Comparison of ENCODE assay signal across 10 cellular contexts in genomic region chrX:152897216-152898144, GRCh38. TPM values are rescaled to one million over a fixed set of nuclear protein-coding genes. Genes with fewer than 3 reads are reported as not detected.
DNase-seq lines count a peak whose midpoint lies in the region; ATAC-seq, FAIRE-seq and TF ChIP-seq lines count a peak whose summit lies in the region.
"Had no signal": no experiment of that assay in that cellular context is flagged by ENCODE, and none has a peak within 500 bp of the region (broad histone marks: within the 10 kb centered on the region; RNA-seq: fewer than 3 reads in every experiment).

ZNF185 (plus strand) TSS chrX:152898067; CDS start chrX:152914490, 16,423 bp downstream.

- no peak for TF ChIP-seq POLR2A in upper lobe of left lung (IDR thresholded peaks at IDR 0.05)

- TF ChIP-seq CTCF in keratinocyte (optimal IDR thresholded peaks at IDR 0.05 in 1 of 3, IDR thresholded peaks at IDR 0.05 in 1 of 3, conservative IDR thresholded peaks at IDR 0.05 in 1 of 3; ENCODE audit: extremely low read depth in 1 of 3, insufficient read depth in 2 of 3, low read length in 3 of 3) (no peak), upper lobe of left lung (IDR thresholded peaks at IDR 0.05) (no peak)

- CTCF ChIA-PET in activated naive CD4-positive, alpha-beta T cell treated with anti-CD3 and anti-CD28 coated beads for 36 hours (lab: Charles Lee): no interaction called here

- no peaks in the 10 kb centered on the region for H3K27me3 ChIP-seq in keratinocyte (ENCODE audit: control insufficient read depth, extremely low read depth, insufficient read depth, low read length)
- no peaks in the 10 kb centered on the region for H3K27me3 ChIP-seq in upper lobe of left lung

- H3K27me3 Mint-ChIP-seq in activated naive CD4-positive, alpha-beta T cell treated with anti-CD3 and anti-CD28 coated beads for 36 hours (ENCODE audit: low read depth): peaks cover 15% of the 10 kb centered on the region

- no peak for TF ChIP-seq EP300 in upper lobe of left lung (IDR thresholded peaks at IDR 0.05)

- H3K4me1 Mint-ChIP-seq in activated naive CD4-positive, alpha-beta T cell treated with anti-CD3 and anti-CD28 coated beads for 36 hours (ENCODE audit: low read depth): peaks cover 2% of the 10 kb centered on the region

- H4K20me1 ChIP-seq in keratinocyte (ENCODE audit: control insufficient read depth, extremely low read depth, insufficient read depth, low read length): no peaks in the 10 kb centered on the region

- H3K36me3 ChIP-seq in keratinocyte (ENCODE audit: control insufficient read depth in 2 of 2, extremely low read depth in 1 of 2, insufficient read depth in 2 of 2, low read length in 2 of 2) (no peaks in the 10 kb centered on the region), upper lobe of left lung (no peaks in the 10 kb centered on the region)

- H3K9me3 Mint-ChIP-seq in activated naive CD4-positive, alpha-beta T cell treated with anti-CD3 and anti-CD28 coated beads for 36 hours: no peaks in the 10 kb centered on the region

- H3K9me1 ChIP-seq in keratinocyte (ENCODE audit: control insufficient read depth, extremely low read depth, insufficient read depth, low read length): no peaks in the 10 kb centered on the region

- dilution Hi-C loops in keratinocyte (cut with MboI; ENCODE audit: extremely low pct_ligation_motif_present, low sequenced_read_pairs): no loop called here

- H3K36me3 Mint-ChIP-seq in activated naive CD4-positive, alpha-beta T cell treated with anti-CD3 and anti-CD28 coated beads for 36 hours (ENCODE audit: low read depth): no peaks in the 10 kb centered on the region

- peak within 1 kb of the TSS; percentile 39 for H3K9ac ChIP-seq in keratinocyte (ENCODE audit: control insufficient read depth, extremely low read depth, insufficient read depth, low read length)

- 5 to 48% methylated on average over 4 to 63 of the region's 66 CpGs for WGBS in upper lobe of left lung, 2 donors

- DNase-seq in activated naive CD4-positive, alpha-beta T cell treated with anti-CD3 and anti-CD28 coated beads for 36 hours: peak; percentile 15
- no peak for DNase-seq in activated naive CD4-positive, alpha-beta T cell treated with anti-CD3 and anti-CD28 coated beads, Interleukin-2, amount 50 U/mL, for 16 hours
- DNase-seq in amniotic epithelial cell (ENCODE audit: low read depth): peak; percentile 48
- DNase-seq in keratinocyte (ENCODE audit: low read depth, low spot score): no peak
- DNase-seq in upper lobe of left lung: peak; percentile 63 to 92
- no peak for DNase-seq in stimulated activated naive CD4-positive, alpha-beta T cell treated with Interleukin-2 at 50 U/mL for 16 hours (lab: John Stamatoyannopoulos, UW)
- DNase-seq: stimulated activated CD8-positive, alpha-beta memory T cell treated with anti-CD3 and anti-CD28 coated beads, Interleukin-4, amount 100 ng/mL, for 48 hours had no signal

- intact Hi-C loops in activated naive CD4-positive, alpha-beta T cell treated with anti-CD3 and anti-CD28 coated beads for 36 hours (cut with micrococcal nuclease): no loop called here

- no peaks in the 10 kb centered on the region for H3K9me3 ChIP-seq in keratinocyte (ENCODE audit: control insufficient read depth, low read depth, low read length)
- no peaks in the 10 kb centered on the region for H3K9me3 ChIP-seq in upper lobe of left lung

- H3K4me3 ChIP-seq in keratinocyte (ENCODE audit: control insufficient read depth in 2 of 3, extremely low read depth in 1 of 3, insufficient read depth in 2 of 3, low read depth in 1 of 3, low read length in 3 of 3) (peak within 1 kb of the TSS; percentile 46 to 63 (median 46)), upper lobe of left lung (peak within 1 kb of the TSS in 3 of 4 donors; percentile 34 to 44 (median 44))

- no peak within 1 kb of the TSS for H3K27ac Mint-ChIP-seq in activated naive CD4-positive, alpha-beta T cell treated with anti-CD3 and anti-CD28 coated beads for 36 hours

- H3K27ac ChIP-seq in keratinocyte (ENCODE audit: control insufficient read depth, insufficient read depth, low read length): no peak within 1 kb of the TSS
- H3K27ac ChIP-seq in upper lobe of left lung: no peak within 1 kb of the TSS

- no peaks in the 10 kb centered on the region for H3K79me2 ChIP-seq in keratinocyte (ENCODE audit: control insufficient read depth, insufficient read depth, low read length)

- ATAC-seq in upper lobe of left lung (ENCODE audit: low FRiP score in 2 of 2) (peak; percentile 56 to 61), HG03095 (IDR thresholded peaks at IDR 0.05; ENCODE audit: unreplicated experiment) (no peak), HG02885 (IDR thresholded peaks at IDR 0.05; ENCODE audit: poor library complexity, unreplicated experiment) (no peak)

- H3K4me1 ChIP-seq in keratinocyte (ENCODE audit: control insufficient read depth, extremely low read depth, insufficient read depth, low read length) (peaks cover 60% of the 10 kb centered on the region), upper lobe of left lung (peaks cover 0 to 14% (median 0%) of the 10 kb centered on the region in 4 donors)

- H3K4me2 ChIP-seq in keratinocyte (ENCODE audit: control insufficient read depth, extremely low read depth, insufficient read depth, low read depth, low read length): peak within 1 kb of the TSS; percentile 70

- H2AFZ ChIP-seq in keratinocyte (ENCODE audit: control insufficient read depth, low read length): no peak within 1 kb of the TSS

- no peak for FAIRE-seq in keratinocyte (lab: Jason Lieb, UNC)
- FAIRE-seq: endometrium had no signal

- H3K4me3 Mint-ChIP-seq in activated naive CD4-positive, alpha-beta T cell treated with anti-CD3 and anti-CD28 coated beads for 36 hours: no peak within 1 kb of the TSS

RNA-seq across cellular contexts. Expression of gene ZNF185, which starts in this region (rescaled TPM):
- total RNA-seq in activated naive CD4-positive, alpha-beta T cell treated with anti-CD3 and anti-CD28 coated beads for 36 hours: 1 to 10 TPM; 1.9 to 2.3 TPM
- 48.6 to 73.2 TPM (median 55.6 TPM) in 3 replicates for polyA plus RNA-seq in keratinocyte
- polyA plus RNA-seq in keratinocyte (2011; ENCODE audit: low read depth): 30.6 TPM
- polyA plus RNA-seq in keratinocyte (2011; cell fraction: cytosol; rRNA removed): 36.5 and 56.8 TPM in 2 replicates
- polyA plus RNA-seq in keratinocyte (2011; cell fraction: nucleus; rRNA removed): 65.5 and 89.6 TPM in 2 replicates
- 32.2 and 96.3 TPM in 2 replicates for polyA plus RNA-seq in keratinocyte (2012; ENCODE audit: low replicate concordance)
- 49.2 to 74.7 TPM (median 58.6 TPM) in 3 replicates for polyA minus RNA-seq in keratinocyte
- 37.0 TPM for polyA minus RNA-seq in keratinocyte (2011; cell fraction: cytosol; rRNA and poly(A)+ RNA removed)
- polyA minus RNA-seq in keratinocyte (2011; cell fraction: nucleus; rRNA and poly(A)+ RNA removed): 36.8 and 45.4 TPM in 2 replicates
- total RNA-seq in upper lobe of left lung: 10 to 100 TPM; 13.6 to 26.4 (median 19.9) TPM

Comparison
In these comparisons a context has a peak if more than half of its experiments do, and no peak if none do; other contexts are left out.
1. RNA of gene ZNF185 (total RNA-seq): 13.6 to 26.4 TPM in upper lobe of left lung; 1.9 to 2.3 TPM in activated naive CD4-positive, alpha-beta T cell treated with anti-CD3 and anti-CD28 coated beads for 36 hours; every median in the first group is over 4 times any median in the second.
2. DNase-seq: peak in activated naive CD4-positive, alpha-beta T cell treated with anti-CD3 and anti-CD28 coated beads for 36 hours (single experiment), amniotic epithelial cell (single experiment) and upper lobe of left lung (2 of 2); none in activated naive CD4-positive, alpha-beta T cell treated with anti-CD3 and anti-CD28 coated beads, Interleukin-2, amount 50 U/mL, for 16 hours (single experiment), keratinocyte (single experiment) and stimulated activated naive CD4-positive, alpha-beta T cell treated with Interleukin-2 at 50 U/mL for 16 hours (single experiment).
3. ATAC-seq: peak in upper lobe of left lung (2 of 2); none in HG03095 (single experiment) and HG02885 (single experiment).